Comparison of ENCODE assay signal across 19 cellular contexts in the genomic region with DNA sequence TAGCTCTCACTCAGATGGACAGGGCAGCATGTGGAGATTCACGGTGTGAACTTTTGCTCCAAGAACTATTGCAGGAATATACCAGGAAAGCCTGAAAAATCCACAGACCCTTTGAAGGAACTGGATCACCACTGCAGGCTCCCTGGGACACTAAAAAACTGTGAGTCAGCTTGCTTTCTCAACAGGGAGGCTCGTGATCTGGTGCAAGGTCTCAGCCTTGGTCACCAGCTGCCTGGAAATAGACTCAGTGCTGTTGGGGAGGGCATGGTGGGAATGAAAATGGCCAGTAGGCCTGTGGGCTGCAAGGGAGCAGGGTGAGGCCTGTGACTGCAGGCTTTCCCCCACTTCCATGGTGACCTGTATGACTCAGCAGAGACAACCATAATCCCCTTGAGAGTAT.
A peak's percentile ranks its signal among the peaks of the same experiment; 100 is the strongest.
DNase-seq lines count a peak whose midpoint lies in the region; ATAC-seq and TF ChIP-seq lines count a peak whose summit lies in the region.
"Had no signal": no experiment of that assay in that cellular context is flagged by ENCODE, and none has a peak within 500 bp of the region (broad histone marks: within the 10 kb centered on the region; RNA-seq: fewer than 3 reads in every experiment).

No MANE protein-coding gene starts in this region.

- H3K9me3 ChIP-seq in BE2C: no peaks in the 10 kb centered on the region

- no peaks in the 10 kb centered on the region for H3K27me3 ChIP-seq in BE2C

- no peak overlapping the region for H3K27ac Mint-ChIP-seq in T-cell
- H3K27ac Mint-ChIP-seq: CD8-positive, alpha-beta memory T cell had no signal

- DNase-seq in BE2C: peak; percentile 13
- DNase-seq in LHCN-M2 (ENCODE audit: low read depth): peak; percentile 76
- DNase-seq in choroid plexus epithelial cell (ENCODE audit: low read depth): peak; percentile 26
- peak; percentile 48 for DNase-seq in renal cortical epithelial cell (ENCODE audit: low read depth)
- DNase-seq in T-cell: no peak
- DNase-seq in RWPE1 (ENCODE audit: low spot score): no peak
- DNase-seq: CD8-positive, alpha-beta memory T cell; EL; MM.1S; NCI-H1105 treated with DMSO at 0.1 percent for 48 hours; NCI-H1930; NCI-H510A; NCI-H82; SHP77 had no signal

- H3K4me1 ChIP-seq in BE2C: 0 out of 2 replicates have a peak, but pooled peaks cover 3% of the 10 kb centered on the region

- no peak overlapping the region for H3K27ac ChIP-seq in RWPE1
- H3K27ac ChIP-seq: KMS-11 had no signal

- POLR2A ChIA-PET in T-cell (lab: Charles Lee): no interaction called here
- POLR2A ChIA-PET in RWPE1 (lab: Yijun Ruan, JAX; ENCODE audit: low non-redundant PET): no interaction called here

- H3K36me3 ChIP-seq in BE2C: no peaks in the 10 kb centered on the region

- TF ChIP-seq CTCF in BE2C (IDR thresholded peaks at IDR 0.05; ENCODE audit: low read depth, low read length) (no peak), choroid plexus epithelial cell (conservative IDR thresholded peaks at IDR 0.05; ENCODE audit: low read depth, low read length) (no peak), RWPE1 (conservative IDR thresholded peaks at IDR 0.05; ENCODE audit: low read depth) (no peak)

- H3K27me3 Mint-ChIP-seq in T-cell: peaks cover 2 to 24% of the 10 kb centered on the region in 2 donors

- H3K4me3 ChIP-seq in BE2C (ENCODE audit: low read depth, low read length) (no peak overlapping the region), choroid plexus epithelial cell (ENCODE audit: low read depth, low read length) (no peak overlapping the region)

- H3K9me3 Mint-ChIP-seq in T-cell: no peaks in the 10 kb centered on the region

- H3K4me1 Mint-ChIP-seq in T-cell: no peaks in the 10 kb centered on the region
- H3K4me1 Mint-ChIP-seq: CD8-positive, alpha-beta memory T cell had no signal

- CTCF ChIA-PET in T-cell (lab: Charles Lee): no interaction called here
- CTCF ChIA-PET in RWPE1 (lab: Yijun Ruan, JAX): no interaction called here

- ATAC-seq in GM18870 (IDR thresholded peaks at IDR 0.05; ENCODE audit: unreplicated experiment): no peak
- ATAC-seq in T-cell (replicated peaks in 1 of 4): no peak
- no peak for ATAC-seq in HG03354 (IDR thresholded peaks at IDR 0.05; ENCODE audit: poor library complexity, severe bottlenecking, unreplicated experiment)
- ATAC-seq: HCT116, Panc1 had no signal

- no peak overlapping the region for H3K4me3 Mint-ChIP-seq in T-cell
- H3K4me3 Mint-ChIP-seq: CD8-positive, alpha-beta memory T cell had no signal

- no peaks in the 10 kb centered on the region for H3K36me3 Mint-ChIP-seq in T-cell
- H3K36me3 Mint-ChIP-seq: CD8-positive, alpha-beta memory T cell had no signal

Comparison
In these comparisons a context has a peak if more than half of its experiments do, and no peak if none do; other contexts are left out.
1. DNase-seq: peak in BE2C (single experiment), LHCN-M2 (single experiment), choroid plexus epithelial cell (single experiment) and renal cortical epithelial cell (single experiment); none in T-cell (0 of 34) and RWPE1 (single experiment).